Comparison of ENCODE assay signal across 16 cellular contexts in genomic region chr5:172952034-172952511, GRCh38. TPM values are rescaled to one million over a fixed set of nuclear protein-coding genes. Genes with fewer than 3 reads are reported as not detected.
DNase-seq lines count a peak whose midpoint lies in the region; ATAC-seq, FAIRE-seq and TF ChIP-seq lines count a peak whose summit lies in the region.
"Had no signal": no experiment of that assay in that cellular context is flagged by ENCODE, and none has a peak within 500 bp of the region (broad histone marks: within the 10 kb centered on the region; RNA-seq: fewer than 3 reads in every experiment).

No MANE protein-coding gene starts in this region.

- H3K36me3 ChIP-seq in thoracic aorta (no peaks in the 10 kb centered on the region), kidney (ENCODE audit: control insufficient read depth in 1 of 2, insufficient read depth in 2 of 2, low read length in 2 of 2) (peaks cover 3 to 9% of the 10 kb centered on the region in 2 donors)

- CTCF ChIA-PET in RWPE1 (lab: Yijun Ruan, JAX), result interaction anchor here (0.5 to 2.2 kb wide), 2 partner anchors 13 to 20 kb away, joined by 8 to 9 read pairs; no protein-coding TSS in a partner anchor

- H3K27me3 ChIP-seq in thoracic aorta (replicated peaks; ENCODE audit: insufficient read depth), result no peaks in the 10 kb centered on the region
- H3K27me3 ChIP-seq: pancreas had no signal

- DNase-seq in EL (peak; percentile 86), RWPE1 (ENCODE audit: low spot score) (no peak), fibroblast of peridontal ligament (ENCODE audit: extremely low read depth) (peak; percentile 83), thoracic aorta (ENCODE audit: low spot score) (no peak), NCI-H82 treated with DMSO at 0.1 percent for 48 hours (lab: John Stamatoyannopoulos, UW; ENCODE audit: unreplicated experiment) (no peak), kidney (no peak)
- DNase-seq: activated CD4-positive, CD25-positive, alpha-beta regulatory T cell; activated naive CD4-positive, alpha-beta T cell; CD4-positive, alpha-beta memory T cell; NCI-H1105 treated with DMSO at 0.1 percent for 48 hours; NCI-H345; pancreas; stimulated activated CD4-positive, alpha-beta T cell treated with anti-CD3 and anti-CD28 coated beads, Interleukin-12 subunit alpha, Interleukin-12 subunit beta, amount 100 ng/mL, for 4 hours had no signal

- peaks cover 31 to 68% of the 10 kb centered on the region in 2 donors for H3K4me1 ChIP-seq in thoracic aorta (ENCODE audit: control insufficient read depth in 1 of 2, low read depth in 2 of 2)
- H3K4me1 ChIP-seq in kidney (ENCODE audit: control insufficient read depth in 1 of 2, insufficient read depth in 1 of 2, low read depth in 1 of 2, low read length in 2 of 2), result no peaks in the 10 kb centered on the region
- H3K4me1 ChIP-seq: pancreas had no signal

- H3K27ac ChIP-seq in RWPE1 (peak overlapping the region; percentile 58), thoracic aorta (peak overlapping the region; percentile 65 to 94), kidney (ENCODE audit: low read depth in 2 of 2, low read length in 2 of 2) (no peak overlapping the region)
- H3K27ac ChIP-seq: pancreas had no signal

- ATAC-seq in thoracic aorta (ENCODE audit: insufficient number of reproducible peaks, low FRiP score, low read depth), result no peak
- ATAC-seq in HG03095 (IDR thresholded peaks at IDR 0.05; ENCODE audit: unreplicated experiment), result no peak
- ATAC-seq: pancreas had no signal

- POLR2A ChIA-PET in RWPE1 (lab: Yijun Ruan, JAX; ENCODE audit: low non-redundant PET), result no interaction called here

- FAIRE-seq in kidney (lab: Jason Lieb, UNC), result no peak
- FAIRE-seq: bronchial epithelial cell, GM12891, pancreas had no signal

- no peaks in the 10 kb centered on the region for H3K9me3 ChIP-seq in thoracic aorta
- H3K9me3 ChIP-seq in kidney (ENCODE audit: control insufficient read depth in 1 of 2, low read length in 2 of 2), result no peaks in the 10 kb centered on the region
- H3K9me3 ChIP-seq: pancreas had no signal

- no peak overlapping the region for H3K9ac ChIP-seq in kidney (ENCODE audit: low read length in 2 of 2)

- H3K4me3 ChIP-seq in thoracic aorta, result no peak overlapping the region
- H3K4me3 ChIP-seq in kidney (ENCODE audit: low read length in 2 of 2), result no peak overlapping the region
- H3K4me3 ChIP-seq: pancreas had no signal

- intact Hi-C loops in kidney (cut with DNase I), result no loop called here

- TF ChIP-seq CTCF in RWPE1 (conservative IDR thresholded peaks at IDR 0.05; ENCODE audit: low read depth), result no peak
- TF ChIP-seq CTCF in thoracic aorta (IDR thresholded peaks at IDR 0.05), result no peak
- TF ChIP-seq CTCF in kidney (IDR thresholded peaks at IDR 0.05; ENCODE audit: borderline replicate concordance, extremely low read depth, insufficient read depth), result no peak

RNA-seq across cellular contexts. Expression of gene RPL26L1, which starts 7.2 kb away (rescaled TPM):
- total RNA-seq in thoracic aorta, result 1 to 10 TPM; 7.2 to 9.9 TPM
- 30.9 TPM for total RNA-seq in kidney
- 80.7 TPM for polyA plus RNA-seq in kidney (ENCODE audit: insufficient read depth, low read depth, low replicate concordance)

RNA-seq across cellular contexts. Expression of gene ATP6V0E1, which starts 31.5 kb away (rescaled TPM):
- total RNA-seq in thoracic aorta, result 100 to 1,000 TPM; 117 to 123 TPM
- total RNA-seq in kidney, result 352 TPM
- polyA plus RNA-seq in kidney (ENCODE audit: insufficient read depth, low read depth, low replicate concordance), result 804 TPM

Comparison
In these comparisons a context has a peak if more than half of its experiments do, and no peak if none do; other contexts are left out.
1. DNase-seq: peak in EL (single experiment) and fibroblast of peridontal ligament (single experiment); none in RWPE1 (single experiment), thoracic aorta (single experiment), NCI-H82 treated with DMSO at 0.1 percent for 48 hours (single experiment) and kidney (single experiment).
2. H3K27ac ChIP-seq: peak in RWPE1 (single experiment) and thoracic aorta (2 of 2); none in kidney (0 of 2).